ENCODE assay signal across 12 cellular contexts in the genomic region with DNA sequence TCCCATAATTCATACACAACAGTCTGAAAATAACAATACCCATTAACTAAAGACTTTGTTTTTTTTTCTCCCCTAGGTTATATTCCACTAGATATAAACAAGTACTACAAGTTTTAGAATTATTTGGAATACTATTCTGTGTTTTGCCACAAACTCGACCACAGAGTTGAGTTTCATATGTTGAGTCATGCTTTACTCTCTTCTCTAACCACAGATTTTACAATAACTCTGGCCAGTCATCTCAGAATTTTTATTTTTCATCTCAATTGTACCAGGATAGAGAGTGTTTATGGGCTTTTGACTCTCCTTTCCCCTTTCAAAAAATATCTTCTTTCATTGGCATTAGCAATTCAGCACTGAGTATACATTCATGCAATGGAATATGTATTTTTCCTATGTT.
DNase-seq lines count a peak whose midpoint lies in the region; ATAC-seq and TF ChIP-seq lines count a peak whose summit lies in the region.
"Had no signal": no experiment of that assay in that cellular context is flagged by ENCODE, and none has a peak within 500 bp of the region (broad histone marks: within the 10 kb centered on the region; RNA-seq: fewer than 3 reads in every experiment).

No MANE protein-coding gene starts in this region.

- no peak overlapping the region for H3K27ac Mint-ChIP-seq in T-helper 2 cell treated with Interferon-gamma antibody and Interleukin-4, amounts not matched to agents 5 μg/mL and 100 μg/mL, for 36 hours

- intact Hi-C loops in posterior vena cava (cut with DNase I), result no loop called here

- DNase-seq in EH (ENCODE audit: low read depth) (peak; percentile 66), choroid plexus epithelial cell (ENCODE audit: low read depth) (peak; percentile 82), posterior vena cava (ENCODE audit: low spot score) (no peak), GOT3 (lab: John Stamatoyannopoulos, UW) (no peak), RKO (ENCODE audit: low spot score) (no peak)
- DNase-seq in T-helper 2 cell treated with Interferon-gamma antibody and Interleukin-4, amounts not matched to agents 5 μg/mL and 100 μg/mL, for 36 hours (ENCODE audit: low spot score), result no peak
- DNase-seq: activated effector memory CD4-positive, alpha-beta T cell treated with anti-CD3 and anti-CD28 coated beads, Interleukin-2, amount 50 U/mL, for 16 hours; hypothalamus; RPMI8226 had no signal

- ATAC-seq in GM21423 (IDR thresholded peaks at IDR 0.05; ENCODE audit: unreplicated experiment), result peak; percentile 70
- peak; percentile 87 for ATAC-seq in HG03354 (IDR thresholded peaks at IDR 0.05; ENCODE audit: poor library complexity, severe bottlenecking, unreplicated experiment)

- no peak overlapping the region for H3K4me3 ChIP-seq in choroid plexus epithelial cell (ENCODE audit: low read depth, low read length)
- H3K4me3 ChIP-seq: thoracic aorta had no signal

- no peaks in the 10 kb centered on the region for H3K36me3 Mint-ChIP-seq in T-helper 2 cell treated with Interferon-gamma antibody and Interleukin-4, amounts not matched to agents 5 μg/mL and 100 μg/mL, for 36 hours (ENCODE audit: low read depth)

- H3K9me3 Mint-ChIP-seq in T-helper 2 cell treated with Interferon-gamma antibody and Interleukin-4, amounts not matched to agents 5 μg/mL and 100 μg/mL, for 36 hours, result no peaks in the 10 kb centered on the region

- H3K27me3 Mint-ChIP-seq in T-helper 2 cell treated with Interferon-gamma antibody and Interleukin-4, amounts not matched to agents 5 μg/mL and 100 μg/mL, for 36 hours (ENCODE audit: low read depth), result peaks cover 49% of the 10 kb centered on the region

- peaks cover 17% of the 10 kb centered on the region for H3K4me1 Mint-ChIP-seq in T-helper 2 cell treated with Interferon-gamma antibody and Interleukin-4, amounts not matched to agents 5 μg/mL and 100 μg/mL, for 36 hours (ENCODE audit: low read depth)

- H3K4me3 Mint-ChIP-seq in T-helper 2 cell treated with Interferon-gamma antibody and Interleukin-4, amounts not matched to agents 5 μg/mL and 100 μg/mL, for 36 hours, result no peak overlapping the region

- no peak for TF ChIP-seq CTCF in choroid plexus epithelial cell (conservative IDR thresholded peaks at IDR 0.05; ENCODE audit: low read depth, low read length)

Comparison
In these comparisons a context has a peak if more than half of its experiments do, and no peak if none do; other contexts are left out.
1. DNase-seq: peak in EH (single experiment) and choroid plexus epithelial cell (single experiment); none in posterior vena cava (single experiment), T-helper 2 cell treated with Interferon-gamma antibody and Interleukin-4, amounts not matched to agents 5 μg/mL and 100 μg/mL, for 36 hours (single experiment), GOT3 (single experiment) and RKO (single experiment).